ENCODE assay signal across 8 cellular contexts in genomic region chr7:83947260-83947659, GRCh38.
DNase-seq lines count a peak whose midpoint lies in the region; ATAC-seq and TF ChIP-seq lines count a peak whose summit lies in the region.

No MANE protein-coding gene starts in this region.

- DNase-seq in DMS53 treated with DMSO at 0.1 percent for 48 hours (lab: John Stamatoyannopoulos, UW; ENCODE audit: unreplicated experiment) (peak; percentile 26), LHCN-M2 (ENCODE audit: low read depth) (peak; percentile 13), adrenal gland (peak in 3 of 7 donors; percentile 8 to 36 (median 29)), mesendoderm (peak; percentile 73), Right ventricle myocardium superior (no peak)
- DNase-seq in activated CD8-positive, alpha-beta memory T cell treated with anti-CD3 and anti-CD28 coated beads, Interleukin-2, amount 50 U/mL, for 48 hours, result no peak

- H2BK120ac ChIP-seq in mesendoderm (ENCODE audit: low read depth, low read length), result no peak overlapping the region

- no peak for TF ChIP-seq POLR2A in adrenal gland (IDR thresholded peaks at IDR 0.05)

- no peaks in the 10 kb centered on the region for H3K27me3 Mint-ChIP-seq in activated T-helper 17 cell treated with anti-CD3 and anti-CD28 coated beads, Interleukin-2, amount 50 U/mL, for 72 hours

- H3K79me1 ChIP-seq in mesendoderm (ENCODE audit: low read length), result no peaks in the 10 kb centered on the region

- H3K56ac ChIP-seq in mesendoderm (ENCODE audit: low read length), result no peak overlapping the region

- H4K8ac ChIP-seq in mesendoderm (ENCODE audit: low read depth, low read length), result no peak overlapping the region

- no peak overlapping the region for H2BK5ac ChIP-seq in mesendoderm (ENCODE audit: low read length)

- no peaks in the 10 kb centered on the region for H3K27me3 ChIP-seq in adrenal gland
- H3K27me3 ChIP-seq in mesendoderm (ENCODE audit: insufficient read depth, low read length, poor library complexity), result no peaks in the 10 kb centered on the region

- no peaks in the 10 kb centered on the region for H3K4me1 Mint-ChIP-seq in activated T-helper 17 cell treated with anti-CD3 and anti-CD28 coated beads, Interleukin-2, amount 50 U/mL, for 72 hours

- intact Hi-C loops in adrenal gland (cut with DNase I), result no loop called here
- intact Hi-C loops in Right ventricle myocardium superior (cut with DNase I), result no loop called here

- no peaks in the 10 kb centered on the region for H3K9me3 ChIP-seq in adrenal gland (replicated peaks in 1 of 3)

- H3K4me2 ChIP-seq in mesendoderm (ENCODE audit: low read length), result no peak overlapping the region

- H4K5ac ChIP-seq in mesendoderm (ENCODE audit: low read length), result no peak overlapping the region

- H3K4me3 Mint-ChIP-seq in activated T-helper 17 cell treated with anti-CD3 and anti-CD28 coated beads, Interleukin-2, amount 50 U/mL, for 72 hours, result no peak overlapping the region

- ATAC-seq in GM19468 (IDR thresholded peaks at IDR 0.05; ENCODE audit: extremely low read depth, unreplicated experiment) (peak; percentile 43), Right ventricle myocardium superior (ENCODE audit: poor library complexity) (no peak)
- no peak for ATAC-seq in activated T-helper 17 cell treated with anti-CD3 and anti-CD28 coated beads, Interleukin-2, amount 50 U/mL, for 72 hours (replicated peaks)

- H2BK15ac ChIP-seq in mesendoderm (replicated peaks; ENCODE audit: low read depth), result no peak overlapping the region

- no peaks in the 10 kb centered on the region for H3K9me3 Mint-ChIP-seq in activated T-helper 17 cell treated with anti-CD3 and anti-CD28 coated beads, Interleukin-2, amount 50 U/mL, for 72 hours

- H3K23ac ChIP-seq in mesendoderm (ENCODE audit: low read length), result no peak overlapping the region

- H3K4me1 ChIP-seq in adrenal gland (replicated peaks in 1 of 2) (no peaks in the 10 kb centered on the region), mesendoderm (ENCODE audit: control insufficient read depth, low read depth, low read length) (no peaks in the 10 kb centered on the region)

- H3K27ac ChIP-seq in adrenal gland (no peak overlapping the region), mesendoderm (ENCODE audit: low read depth, low read length) (no peak overlapping the region)

- H3K27ac Mint-ChIP-seq in activated T-helper 17 cell treated with anti-CD3 and anti-CD28 coated beads, Interleukin-2, amount 50 U/mL, for 72 hours, result no peak overlapping the region

- no peak overlapping the region for H3K4ac ChIP-seq in mesendoderm (ENCODE audit: low read depth, low read length)

- WGBS in adrenal gland, 4 donors, result 50 to 58% (median 51%) methylated on average over 2 of the region's 2 CpGs
- WGBS in mesendoderm (ENCODE audit: extremely low coverage, insufficient coverage, low lambda C conversion rate), result no CpG with 5 or more reads among the region's 2 CpGs

- no peaks in the 10 kb centered on the region for H3K36me3 Mint-ChIP-seq in activated T-helper 17 cell treated with anti-CD3 and anti-CD28 coated beads, Interleukin-2, amount 50 U/mL, for 72 hours (ENCODE audit: low read depth)

- H3K4me3 ChIP-seq in adrenal gland, result no peak overlapping the region
- H3K4me3 ChIP-seq in mesendoderm (ENCODE audit: low read length), result no peak overlapping the region

- TF ChIP-seq CTCF in adrenal gland (IDR thresholded peaks at IDR 0.05), result peak in 5 of 6 experiments; percentile 15 to 40 (median 27)

- no peak overlapping the region for H2AK5ac ChIP-seq in mesendoderm (ENCODE audit: low read length)

- H3K36me3 ChIP-seq in adrenal gland (replicated peaks in 1 of 2), result no peaks in the 10 kb centered on the region
- no peaks in the 10 kb centered on the region for H3K36me3 ChIP-seq in mesendoderm (ENCODE audit: control insufficient read depth, insufficient read depth, low read length)

- no peaks in the 10 kb centered on the region for H3K79me2 ChIP-seq in mesendoderm (ENCODE audit: control insufficient read depth, insufficient read depth, low read length)

- no peak overlapping the region for H3K9ac ChIP-seq in mesendoderm (ENCODE audit: low read length)

- no peak overlapping the region for H3K18ac ChIP-seq in mesendoderm (ENCODE audit: low read length)

Comparison
In these comparisons a context has a peak if more than half of its experiments do, and no peak if none do; other contexts are left out.
1. DNase-seq: peak in DMS53 treated with DMSO at 0.1 percent for 48 hours (single experiment), LHCN-M2 (single experiment) and mesendoderm (single experiment); none in Right ventricle myocardium superior (single experiment) and activated CD8-positive, alpha-beta memory T cell treated with anti-CD3 and anti-CD28 coated beads, Interleukin-2, amount 50 U/mL, for 48 hours (single experiment).